Comparison of ENCODE assay signal across 8 cellular contexts in genomic region chr16:67163164-67163902, GRCh38. TPM values are rescaled to one million over a fixed set of nuclear protein-coding genes. Genes with fewer than 3 reads are reported as not detected.
DNase-seq lines count a peak whose midpoint lies in the region; ATAC-seq and TF ChIP-seq lines count a peak whose summit lies in the region.

No MANE protein-coding gene starts in this region.

- DNase-seq in Daoy (ENCODE audit: low read depth) (peak; percentile 39), NCI-H2196 (lab: John Stamatoyannopoulos, UW; ENCODE audit: unreplicated experiment) (peak; percentile 88), astrocyte of the cerebellum (ENCODE audit: low read depth) (no peak), inferior parietal cortex (ENCODE audit: extremely low spot score) (peak; percentile 81), GM19240 (ENCODE audit: insufficient read length, low spot score) (no peak), SW 1271 (lab: John Stamatoyannopoulos, UW) (no peak)
- DNase-seq in stimulated activated CD4-positive, alpha-beta T cell treated with anti-CD3 and anti-CD28 coated beads, Interleukin-4, amount 100 ng/mL, for 1 hour, result peak; percentile 49

- TF ChIP-seq CTCF in astrocyte of the cerebellum (IDR thresholded peaks at IDR 0.05; ENCODE audit: low read depth, low read length, missing control alignments), result no peak

- in situ Hi-C loops in astrocyte of the cerebellum (cut with HindIII; ENCODE audit: low sequenced_read_pairs), result no loop called here

- no peak for ATAC-seq in HG03439 (IDR thresholded peaks at IDR 0.05; ENCODE audit: unreplicated experiment)

- peak overlapping the region; percentile 18 for H3K4me3 ChIP-seq in astrocyte of the cerebellum (ENCODE audit: low read depth, low read length)

RNA-seq across cellular contexts. Expression of gene HSF4, which starts 1.2 kb away (rescaled TPM):
- 1.2 and 2.8 TPM in 2 replicates for total RNA-seq in Daoy (2014; rRNA removed; shearing (Covaris generic))

RNA-seq across cellular contexts. Expression of gene FBXL8, which starts 3.6 kb away (rescaled TPM):
- 3.8 and 6.2 TPM in 2 replicates for total RNA-seq in Daoy (2014; rRNA removed; shearing (Covaris generic))

RNA-seq across cellular contexts. Expression of gene TRADD, which starts 3.6 kb away (rescaled TPM):
- 16.7 and 20.5 TPM in 2 replicates for total RNA-seq in Daoy (2014; rRNA removed; shearing (Covaris generic))

RNA-seq across cellular contexts. Expression of gene NOL3, which starts 7.0 kb away (rescaled TPM):
- 9.5 and 14.7 TPM in 2 replicates for total RNA-seq in Daoy (2014; rRNA removed; shearing (Covaris generic))

RNA-seq across cellular contexts. Expression of gene B3GNT9, which starts 12.5 kb away (rescaled TPM):
- 5.5 and 9.8 TPM in 2 replicates for total RNA-seq in Daoy (2014; rRNA removed; shearing (Covaris generic))

Comparison
In these comparisons a context has a peak if more than half of its experiments do, and no peak if none do; other contexts are left out.
1. DNase-seq: peak in Daoy (single experiment), NCI-H2196 (single experiment), inferior parietal cortex (single experiment) and stimulated activated CD4-positive, alpha-beta T cell treated with anti-CD3 and anti-CD28 coated beads, Interleukin-4, amount 100 ng/mL, for 1 hour (single experiment); none in astrocyte of the cerebellum (single experiment), GM19240 (single experiment) and SW 1271 (0 of 2).